1 cellular context compared by ENCODE assay signal in the genomic region with DNA sequence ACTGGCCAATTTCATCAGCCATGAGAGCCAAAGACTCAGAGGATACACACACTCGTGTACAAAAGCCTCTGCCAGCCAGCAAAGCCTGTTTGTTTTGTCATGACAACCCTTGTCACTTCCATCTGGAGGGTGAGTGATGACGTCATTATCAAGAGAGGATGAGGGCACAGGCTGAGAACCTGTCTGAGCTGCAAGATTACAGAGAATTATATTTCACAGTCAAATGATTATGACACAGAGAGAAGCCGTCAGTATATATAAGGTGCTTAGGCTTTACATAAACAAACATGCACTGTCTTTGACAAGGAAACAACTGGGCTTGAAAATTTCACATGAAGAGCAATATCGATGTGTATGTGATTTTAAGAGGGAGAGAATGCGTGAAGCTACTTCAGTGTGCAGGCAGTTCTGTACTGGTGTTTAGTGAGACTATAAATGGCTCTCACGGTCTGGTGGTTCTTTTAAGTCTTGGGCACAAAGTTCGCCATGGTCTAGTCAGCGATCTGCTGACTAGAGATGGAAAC.
A peak's percentile ranks its signal among the peaks of the same experiment; 100 is the strongest.
TF ChIP-seq lines count a peak whose summit lies in the region.

No MANE protein-coding gene starts in this region.

TF ChIP-seq in K562, 482 proteins besides CTCF, POLR2A, EP300 and RAD21 (continued from another document):
- TF ChIP-seq, protein P1, sequence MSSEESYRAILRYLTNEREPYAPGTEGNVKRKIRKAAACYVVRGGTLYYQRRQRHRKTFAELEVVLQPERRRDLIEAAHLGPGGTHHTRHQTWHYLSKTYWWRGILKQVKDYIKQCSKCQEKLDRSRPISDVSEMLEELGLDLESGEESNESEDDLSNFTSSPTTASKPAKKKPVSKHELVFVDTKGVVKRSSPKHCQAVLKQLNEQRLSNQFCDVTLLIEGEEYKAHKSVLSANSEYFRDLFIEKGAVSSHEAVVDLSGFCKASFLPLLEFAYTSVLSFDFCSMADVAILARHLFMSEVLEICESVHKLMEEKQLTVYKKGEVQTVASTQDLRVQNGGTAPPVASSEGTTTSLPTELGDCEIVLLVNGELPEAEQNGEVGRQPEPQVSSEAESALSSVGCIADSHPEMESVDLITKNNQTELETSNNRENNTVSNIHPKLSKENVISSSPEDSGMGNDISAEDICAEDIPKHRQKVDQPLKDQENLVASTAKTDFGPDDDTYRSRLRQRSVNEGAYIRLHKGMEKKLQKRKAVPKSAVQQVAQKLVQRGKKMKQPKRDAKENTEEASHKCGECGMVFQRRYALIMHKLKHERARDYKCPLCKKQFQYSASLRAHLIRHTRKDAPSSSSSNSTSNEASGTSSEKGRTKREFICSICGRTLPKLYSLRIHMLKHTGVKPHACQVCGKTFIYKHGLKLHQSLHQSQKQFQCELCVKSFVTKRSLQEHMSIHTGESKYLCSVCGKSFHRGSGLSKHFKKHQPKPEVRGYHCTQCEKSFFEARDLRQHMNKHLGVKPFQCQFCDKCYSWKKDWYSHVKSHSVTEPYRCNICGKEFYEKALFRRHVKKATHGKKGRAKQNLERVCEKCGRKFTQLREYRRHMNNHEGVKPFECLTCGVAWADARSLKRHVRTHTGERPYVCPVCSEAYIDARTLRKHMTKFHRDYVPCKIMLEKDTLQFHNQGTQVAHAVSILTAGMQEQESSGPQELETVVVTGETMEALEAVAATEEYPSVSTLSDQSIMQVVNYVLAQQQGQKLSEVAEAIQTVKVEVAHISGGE (CRISPR knock-in tag; IDR thresholded peaks at IDR 0.05), result 0 out of 6 replicates have a peak, but pooled peaks of 1 of the 3 experiments have one; percentile 12
- TF ChIP-seq TCF3 (CRISPR knock-in tag; IDR thresholded peaks at IDR 0.05) (no peak), ZC3H8 (IDR thresholded peaks at IDR 0.05) (no peak), POLR3A (IDR thresholded peaks at IDR 0.05; ENCODE audit: borderline replicate concordance, extremely low read depth, insufficient read depth, insufficient read length) (no peak), CHD1 (IDR thresholded peaks at IDR 0.05; ENCODE audit: low read length) (no peak), CBX8 (IDR thresholded peaks at IDR 0.05; ENCODE audit: borderline replicate concordance, extremely low read depth, low read depth, low read length, poor library complexity, severe bottlenecking) (no peak), STAT5B (CRISPR knock-in tag; IDR thresholded peaks at IDR 0.05) (no peak), ZKSCAN1 (IDR thresholded peaks at IDR 0.05; ENCODE audit: low read depth, low read length) (no peak), HSF4 (CRISPR knock-in tag; IDR thresholded peaks at IDR 0.05; ENCODE audit: borderline replicate concordance) (no peak), NFIC (IDR thresholded peaks at IDR 0.05) (no peak), GATAD2A (IDR thresholded peaks at IDR 0.05) (no peak), CBX1 (IDR thresholded peaks at IDR 0.05; ENCODE audit: low read depth) (no peak), EHMT2 (IDR thresholded peaks at IDR 0.05) (no peak), FOXA1 (IDR thresholded peaks at IDR 0.05; ENCODE audit: borderline replicate concordance) (no peak), SMARCA4 (IDR thresholded peaks at IDR 0.05) (no peak), KLF6 (CRISPR knock-in tag; IDR thresholded peaks at IDR 0.05; ENCODE audit: borderline replicate concordance) (no peak), ASH1L (IDR thresholded peaks at IDR 0.05; ENCODE audit: borderline replicate concordance, low read depth, partially characterized antibody) (no peak), SP2 (IDR thresholded peaks at IDR 0.05; ENCODE audit: extremely low read depth, low read depth, low read length, poor library complexity, severe bottlenecking) (no peak), NFE2 (IDR thresholded peaks at IDR 0.05; ENCODE audit: low read depth) (no peak), ATF7 (IDR thresholded peaks at IDR 0.05) (peak; percentile 98), JUN (IDR thresholded peaks at IDR 0.05; ENCODE audit: borderline replicate concordance, low read depth, low read length) (peak; percentile 97), JUN (CRISPR knock-in tag; IDR thresholded peaks at IDR 0.05; ENCODE audit: borderline replicate concordance) (no peak), ZNF584 (CRISPR knock-in tag; IDR thresholded peaks at IDR 0.05; ENCODE audit: low read depth) (no peak), RHOXF2B (CRISPR knock-in tag; conservative IDR thresholded peaks at IDR 0.05) (no peak), ZNF3 (CRISPR knock-in tag; IDR thresholded peaks at IDR 0.05) (no peak), CEBPG (CRISPR knock-in tag; IDR thresholded peaks at IDR 0.05) (no peak), CEBPG (tag; conservative IDR thresholded peaks at IDR 0.05 in 1 of 2, IDR thresholded peaks at IDR 0.05 in 1 of 2) (peak; percentile 20 to 59; a peak in 2 of 4 replicates), MCM3 (IDR thresholded peaks at IDR 0.05) (no peak)
- TF ChIP-seq, protein P2, sequence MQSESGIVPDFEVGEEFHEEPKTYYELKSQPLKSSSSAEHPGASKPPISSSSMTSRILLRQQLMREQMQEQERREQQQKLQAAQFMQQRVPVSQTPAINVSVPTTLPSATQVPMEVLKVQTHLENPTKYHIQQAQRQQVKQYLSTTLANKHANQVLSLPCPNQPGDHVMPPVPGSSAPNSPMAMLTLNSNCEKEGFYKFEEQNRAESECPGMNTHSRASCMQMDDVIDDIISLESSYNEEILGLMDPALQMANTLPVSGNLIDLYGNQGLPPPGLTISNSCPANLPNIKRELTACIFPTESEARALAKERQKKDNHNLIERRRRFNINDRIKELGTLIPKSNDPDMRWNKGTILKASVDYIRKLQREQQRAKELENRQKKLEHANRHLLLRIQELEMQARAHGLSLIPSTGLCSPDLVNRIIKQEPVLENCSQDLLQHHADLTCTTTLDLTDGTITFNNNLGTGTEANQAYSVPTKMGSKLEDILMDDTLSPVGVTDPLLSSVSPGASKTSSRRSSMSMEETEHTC (IDR thresholded peaks at IDR 0.05), result no peak
- TF ChIP-seq, protein P3, sequence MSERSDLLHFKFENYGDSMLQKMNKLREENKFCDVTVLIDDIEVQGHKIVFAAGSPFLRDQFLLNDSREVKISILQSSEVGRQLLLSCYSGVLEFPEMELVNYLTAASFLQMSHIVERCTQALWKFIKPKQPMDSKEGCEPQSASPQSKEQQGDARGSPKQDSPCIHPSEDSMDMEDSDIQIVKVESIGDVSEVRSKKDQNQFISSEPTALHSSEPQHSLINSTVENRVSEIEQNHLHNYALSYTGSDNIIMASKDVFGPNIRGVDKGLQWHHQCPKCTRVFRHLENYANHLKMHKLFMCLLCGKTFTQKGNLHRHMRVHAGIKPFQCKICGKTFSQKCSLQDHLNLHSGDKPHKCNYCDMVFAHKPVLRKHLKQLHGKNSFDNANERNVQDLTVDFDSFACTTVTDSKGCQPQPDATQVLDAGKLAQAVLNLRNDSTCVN (CRISPR knock-in tag; IDR thresholded peaks at IDR 0.05), result no peak
- TF ChIP-seq, protein P4, sequence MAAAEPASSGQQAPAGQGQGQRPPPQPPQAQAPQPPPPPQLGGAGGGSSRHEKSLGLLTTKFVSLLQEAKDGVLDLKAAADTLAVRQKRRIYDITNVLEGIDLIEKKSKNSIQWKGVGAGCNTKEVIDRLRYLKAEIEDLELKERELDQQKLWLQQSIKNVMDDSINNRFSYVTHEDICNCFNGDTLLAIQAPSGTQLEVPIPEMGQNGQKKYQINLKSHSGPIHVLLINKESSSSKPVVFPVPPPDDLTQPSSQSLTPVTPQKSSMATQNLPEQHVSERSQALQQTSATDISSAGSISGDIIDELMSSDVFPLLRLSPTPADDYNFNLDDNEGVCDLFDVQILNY (CRISPR knock-in tag; IDR thresholded peaks at IDR 0.05), result no peak
- TF ChIP-seq, protein P5, sequence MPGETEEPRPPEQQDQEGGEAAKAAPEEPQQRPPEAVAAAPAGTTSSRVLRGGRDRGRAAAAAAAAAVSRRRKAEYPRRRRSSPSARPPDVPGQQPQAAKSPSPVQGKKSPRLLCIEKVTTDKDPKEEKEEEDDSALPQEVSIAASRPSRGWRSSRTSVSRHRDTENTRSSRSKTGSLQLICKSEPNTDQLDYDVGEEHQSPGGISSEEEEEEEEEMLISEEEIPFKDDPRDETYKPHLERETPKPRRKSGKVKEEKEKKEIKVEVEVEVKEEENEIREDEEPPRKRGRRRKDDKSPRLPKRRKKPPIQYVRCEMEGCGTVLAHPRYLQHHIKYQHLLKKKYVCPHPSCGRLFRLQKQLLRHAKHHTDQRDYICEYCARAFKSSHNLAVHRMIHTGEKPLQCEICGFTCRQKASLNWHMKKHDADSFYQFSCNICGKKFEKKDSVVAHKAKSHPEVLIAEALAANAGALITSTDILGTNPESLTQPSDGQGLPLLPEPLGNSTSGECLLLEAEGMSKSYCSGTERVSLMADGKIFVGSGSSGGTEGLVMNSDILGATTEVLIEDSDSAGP (CRISPR knock-in tag; IDR thresholded peaks at IDR 0.05), result no peak
- TF ChIP-seq, protein P6, sequence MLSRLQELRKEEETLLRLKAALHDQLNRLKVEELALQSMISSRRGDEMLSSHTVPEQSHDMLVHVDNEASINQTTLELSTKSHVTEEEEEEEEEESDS (CRISPR knock-in tag; IDR thresholded peaks at IDR 0.05), result no peak
- TF ChIP-seq, protein P7, sequence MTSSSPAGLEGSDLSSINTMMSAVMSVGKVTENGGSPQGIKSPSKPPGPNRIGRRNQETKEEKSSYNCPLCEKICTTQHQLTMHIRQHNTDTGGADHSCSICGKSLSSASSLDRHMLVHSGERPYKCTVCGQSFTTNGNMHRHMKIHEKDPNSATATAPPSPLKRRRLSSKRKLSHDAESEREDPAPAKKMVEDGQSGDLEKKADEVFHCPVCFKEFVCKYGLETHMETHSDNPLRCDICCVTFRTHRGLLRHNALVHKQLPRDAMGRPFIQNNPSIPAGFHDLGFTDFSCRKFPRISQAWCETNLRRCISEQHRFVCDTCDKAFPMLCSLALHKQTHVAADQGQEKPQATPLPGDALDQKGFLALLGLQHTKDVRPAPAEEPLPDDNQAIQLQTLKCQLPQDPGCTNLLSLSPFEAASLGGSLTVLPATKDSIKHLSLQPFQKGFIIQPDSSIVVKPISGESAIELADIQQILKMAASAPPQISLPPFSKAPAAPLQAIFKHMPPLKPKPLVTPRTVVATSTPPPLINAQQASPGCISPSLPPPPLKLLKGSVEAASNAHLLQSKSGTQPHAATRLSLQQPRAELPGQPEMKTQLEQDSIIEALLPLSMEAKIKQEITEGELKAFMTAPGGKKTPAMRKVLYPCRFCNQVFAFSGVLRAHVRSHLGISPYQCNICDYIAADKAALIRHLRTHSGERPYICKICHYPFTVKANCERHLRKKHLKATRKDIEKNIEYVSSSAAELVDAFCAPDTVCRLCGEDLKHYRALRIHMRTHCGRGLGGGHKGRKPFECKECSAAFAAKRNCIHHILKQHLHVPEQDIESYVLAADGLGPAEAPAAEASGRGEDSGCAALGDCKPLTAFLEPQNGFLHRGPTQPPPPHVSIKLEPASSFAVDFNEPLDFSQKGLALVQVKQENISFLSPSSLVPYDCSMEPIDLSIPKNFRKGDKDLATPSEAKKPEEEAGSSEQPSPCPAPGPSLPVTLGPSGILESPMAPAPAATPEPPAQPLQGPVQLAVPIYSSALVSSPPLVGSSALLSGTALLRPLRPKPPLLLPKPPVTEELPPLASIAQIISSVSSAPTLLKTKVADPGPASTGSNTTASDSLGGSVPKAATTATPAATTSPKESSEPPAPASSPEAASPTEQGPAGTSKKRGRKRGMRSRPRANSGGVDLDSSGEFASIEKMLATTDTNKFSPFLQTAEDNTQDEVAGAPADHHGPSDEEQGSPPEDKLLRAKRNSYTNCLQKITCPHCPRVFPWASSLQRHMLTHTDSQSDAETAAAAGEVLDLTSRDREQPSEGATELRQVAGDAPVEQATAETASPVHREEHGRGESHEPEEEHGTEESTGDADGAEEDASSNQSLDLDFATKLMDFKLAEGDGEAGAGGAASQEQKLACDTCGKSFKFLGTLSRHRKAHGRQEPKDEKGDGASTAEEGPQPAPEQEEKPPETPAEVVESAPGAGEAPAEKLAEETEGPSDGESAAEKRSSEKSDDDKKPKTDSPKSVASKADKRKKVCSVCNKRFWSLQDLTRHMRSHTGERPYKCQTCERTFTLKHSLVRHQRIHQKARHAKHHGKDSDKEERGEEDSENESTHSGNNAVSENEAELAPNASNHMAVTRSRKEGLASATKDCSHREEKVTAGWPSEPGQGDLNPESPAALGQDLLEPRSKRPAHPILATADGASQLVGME (CRISPR knock-in tag; IDR thresholded peaks at IDR 0.05), result 0 out of 2 replicates have a peak, but pooled peaks have one; percentile 59
- TF ChIP-seq, protein P8, sequence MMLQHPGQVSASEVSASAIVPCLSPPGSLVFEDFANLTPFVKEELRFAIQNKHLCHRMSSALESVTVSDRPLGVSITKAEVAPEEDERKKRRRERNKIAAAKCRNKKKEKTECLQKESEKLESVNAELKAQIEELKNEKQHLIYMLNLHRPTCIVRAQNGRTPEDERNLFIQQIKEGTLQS (IDR thresholded peaks at IDR 0.05), result peak; percentile 99
- TF ChIP-seq, protein P8 (CRISPR knock-in tag; conservative IDR thresholded peaks at IDR 0.05), result peak; percentile 83
- TF ChIP-seq, protein P9, sequence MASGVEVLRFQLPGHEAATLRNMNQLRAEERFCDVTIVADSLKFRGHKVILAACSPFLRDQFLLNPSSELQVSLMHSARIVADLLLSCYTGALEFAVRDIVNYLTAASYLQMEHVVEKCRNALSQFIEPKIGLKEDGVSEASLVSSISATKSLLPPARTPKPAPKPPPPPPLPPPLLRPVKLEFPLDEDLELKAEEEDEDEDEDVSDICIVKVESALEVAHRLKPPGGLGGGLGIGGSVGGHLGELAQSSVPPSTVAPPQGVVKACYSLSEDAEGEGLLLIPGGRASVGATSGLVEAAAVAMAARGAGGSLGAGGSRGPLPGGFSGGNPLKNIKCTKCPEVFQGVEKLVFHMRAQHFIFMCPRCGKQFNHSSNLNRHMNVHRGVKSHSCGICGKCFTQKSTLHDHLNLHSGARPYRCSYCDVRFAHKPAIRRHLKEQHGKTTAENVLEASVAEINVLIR (CRISPR knock-in tag; IDR thresholded peaks at IDR 0.05), result peak; percentile 68
